Comparison of ENCODE assay signal across 1 cellular context in the genomic region with DNA sequence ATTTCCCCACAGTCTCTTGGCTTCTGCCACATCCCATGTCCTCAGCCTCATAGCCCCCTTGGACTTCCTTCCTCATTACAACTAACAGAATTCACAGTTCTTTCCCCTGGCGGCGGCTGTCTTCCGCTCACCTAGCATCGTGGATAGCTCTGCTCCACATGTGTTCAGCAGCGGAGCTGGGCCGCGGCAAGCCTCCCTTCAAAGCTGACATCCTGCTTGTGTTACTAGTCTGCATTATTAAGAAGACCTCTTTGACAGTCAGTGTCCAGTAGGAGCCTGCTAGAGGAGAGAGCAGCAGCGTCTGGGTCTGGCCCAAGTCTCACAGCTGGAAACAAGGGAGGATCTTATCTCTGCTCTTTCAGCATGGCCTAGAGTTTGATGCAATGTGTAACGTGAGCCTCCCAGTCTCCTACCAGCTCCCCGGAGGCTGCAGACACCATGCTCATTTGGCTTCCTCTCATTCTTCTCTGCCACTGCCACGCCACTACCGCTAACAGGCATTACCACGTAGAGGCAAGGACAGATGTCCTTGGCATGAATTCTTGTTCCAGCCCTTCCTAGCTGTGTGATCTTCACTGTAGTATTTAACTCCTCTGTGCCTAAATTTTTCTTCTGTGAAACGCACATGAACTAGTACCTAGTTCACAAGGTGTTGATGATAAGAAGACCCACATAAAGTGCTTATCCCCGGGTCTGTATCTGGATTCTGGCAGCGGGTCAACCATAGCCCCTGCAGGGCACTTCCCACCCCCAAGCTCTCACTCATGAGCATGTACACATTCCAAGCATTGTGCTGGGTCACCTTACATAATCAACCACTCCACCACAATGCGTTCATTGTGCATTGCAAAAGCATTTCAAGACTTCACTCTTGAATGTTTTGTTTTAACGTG.
TF ChIP-seq lines count a peak whose summit lies in the region.

No MANE protein-coding gene starts in this region.

TF ChIP-seq in K562, 482 proteins besides CTCF, POLR2A, EP300 and RAD21 (continued from another document and continues in another):
- TF ChIP-seq ZBTB5 (IDR thresholded peaks at IDR 0.05) (no peak), CEBPB (tag; IDR thresholded peaks at IDR 0.05) (peak; percentile 96), ZZZ3 (IDR thresholded peaks at IDR 0.05) (no peak), YBX1 (IDR thresholded peaks at IDR 0.05) (no peak), DLX4 (CRISPR knock-in tag; IDR thresholded peaks at IDR 0.05) (no peak), SRF (CRISPR knock-in tag; IDR thresholded peaks at IDR 0.05) (peak in 1 of 2 experiments; percentile 50; a peak in 1 of 4 replicates), RBM39 (optimal IDR thresholded peaks at IDR 0.05; ENCODE audit: low read depth, low read length) (no peak), RNF2 (IDR thresholded peaks at IDR 0.05) (peak; percentile 78; the same call in 1 of the 2 replicates), MTA2 (IDR thresholded peaks at IDR 0.05; ENCODE audit: low read depth) (0 out of 2 replicates have a peak, but pooled peaks have one; percentile 8), ILK (tag; IDR thresholded peaks at IDR 0.05; ENCODE audit: borderline replicate concordance, low read depth) (no peak), ZFP91 (CRISPR knock-in tag; IDR thresholded peaks at IDR 0.05) (no peak), ZNF780A (CRISPR knock-in tag; IDR thresholded peaks at IDR 0.05) (no peak), ZNF445 (CRISPR knock-in tag; IDR thresholded peaks at IDR 0.05; ENCODE audit: low read depth) (no peak), POU5F1 (IDR thresholded peaks at IDR 0.05; ENCODE audit: borderline replicate concordance, low read depth, low read length, partially characterized antibody) (no peak), RBM22 (IDR thresholded peaks at IDR 0.05; ENCODE audit: low read depth, low read length, poor library complexity, severe bottlenecking) (no peak), FOXM1 (IDR thresholded peaks at IDR 0.05; ENCODE audit: low read depth) (no peak), FOXM1 (CRISPR knock-in tag; IDR thresholded peaks at IDR 0.05; ENCODE audit: low read depth) (no peak), XRCC4 (IDR thresholded peaks at IDR 0.05; ENCODE audit: extremely low read depth, insufficient read depth, insufficient read length) (no peak), ZNF707 (CRISPR knock-in tag; conservative IDR thresholded peaks at IDR 0.05) (no peak), ZNF324 (CRISPR knock-in tag; IDR thresholded peaks at IDR 0.05) (no peak), RBBP5 (IDR thresholded peaks at IDR 0.05; ENCODE audit: borderline replicate concordance, insufficient read depth, low read length, poor library complexity, severe bottlenecking) (peak; percentile 43), ZBTB2 (IDR thresholded peaks at IDR 0.05) (no peak), KLF16 (IDR thresholded peaks at IDR 0.05) (peak; percentile 75; the same call in 1 of the 2 replicates), DPF2 (IDR thresholded peaks at IDR 0.05) (peak; percentile 91), ZFP36 (IDR thresholded peaks at IDR 0.05; ENCODE audit: low read depth, low read length, partially characterized antibody) (peak; percentile 41), SMARCA5 (IDR thresholded peaks at IDR 0.05) (0 out of 2 replicates have a peak, but pooled peaks have one; percentile 13), ZNF740 (CRISPR knock-in tag; IDR thresholded peaks at IDR 0.05) (no peak), ZNF740 (tag; IDR thresholded peaks at IDR 0.05) (no peak), MCM7 (IDR thresholded peaks at IDR 0.05) (no peak), FOXO4 (CRISPR knock-in tag; IDR thresholded peaks at IDR 0.05) (no peak), ZNF175 (CRISPR knock-in tag; IDR thresholded peaks at IDR 0.05; ENCODE audit: low read depth) (no peak)
- TF ChIP-seq, protein P1, sequence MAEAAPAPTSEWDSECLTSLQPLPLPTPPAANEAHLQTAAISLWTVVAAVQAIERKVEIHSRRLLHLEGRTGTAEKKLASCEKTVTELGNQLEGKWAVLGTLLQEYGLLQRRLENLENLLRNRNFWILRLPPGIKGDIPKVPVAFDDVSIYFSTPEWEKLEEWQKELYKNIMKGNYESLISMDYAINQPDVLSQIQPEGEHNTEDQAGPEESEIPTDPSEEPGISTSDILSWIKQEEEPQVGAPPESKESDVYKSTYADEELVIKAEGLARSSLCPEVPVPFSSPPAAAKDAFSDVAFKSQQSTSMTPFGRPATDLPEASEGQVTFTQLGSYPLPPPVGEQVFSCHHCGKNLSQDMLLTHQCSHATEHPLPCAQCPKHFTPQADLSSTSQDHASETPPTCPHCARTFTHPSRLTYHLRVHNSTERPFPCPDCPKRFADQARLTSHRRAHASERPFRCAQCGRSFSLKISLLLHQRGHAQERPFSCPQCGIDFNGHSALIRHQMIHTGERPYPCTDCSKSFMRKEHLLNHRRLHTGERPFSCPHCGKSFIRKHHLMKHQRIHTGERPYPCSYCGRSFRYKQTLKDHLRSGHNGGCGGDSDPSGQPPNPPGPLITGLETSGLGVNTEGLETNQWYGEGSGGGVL (CRISPR knock-in tag; IDR thresholded peaks at IDR 0.05), result no peak
- TF ChIP-seq, protein P2, sequence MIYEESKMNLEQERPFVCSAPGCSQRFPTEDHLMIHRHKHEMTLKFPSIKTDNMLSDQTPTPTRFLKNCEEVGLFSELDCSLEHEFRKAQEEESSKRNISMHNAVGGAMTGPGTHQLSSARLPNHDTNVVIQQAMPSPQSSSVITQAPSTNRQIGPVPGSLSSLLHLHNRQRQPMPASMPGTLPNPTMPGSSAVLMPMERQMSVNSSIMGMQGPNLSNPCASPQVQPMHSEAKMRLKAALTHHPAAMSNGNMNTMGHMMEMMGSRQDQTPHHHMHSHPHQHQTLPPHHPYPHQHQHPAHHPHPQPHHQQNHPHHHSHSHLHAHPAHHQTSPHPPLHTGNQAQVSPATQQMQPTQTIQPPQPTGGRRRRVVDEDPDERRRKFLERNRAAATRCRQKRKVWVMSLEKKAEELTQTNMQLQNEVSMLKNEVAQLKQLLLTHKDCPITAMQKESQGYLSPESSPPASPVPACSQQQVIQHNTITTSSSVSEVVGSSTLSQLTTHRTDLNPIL (CRISPR knock-in tag; IDR thresholded peaks at IDR 0.05), result no peak
- TF ChIP-seq, protein P3, sequence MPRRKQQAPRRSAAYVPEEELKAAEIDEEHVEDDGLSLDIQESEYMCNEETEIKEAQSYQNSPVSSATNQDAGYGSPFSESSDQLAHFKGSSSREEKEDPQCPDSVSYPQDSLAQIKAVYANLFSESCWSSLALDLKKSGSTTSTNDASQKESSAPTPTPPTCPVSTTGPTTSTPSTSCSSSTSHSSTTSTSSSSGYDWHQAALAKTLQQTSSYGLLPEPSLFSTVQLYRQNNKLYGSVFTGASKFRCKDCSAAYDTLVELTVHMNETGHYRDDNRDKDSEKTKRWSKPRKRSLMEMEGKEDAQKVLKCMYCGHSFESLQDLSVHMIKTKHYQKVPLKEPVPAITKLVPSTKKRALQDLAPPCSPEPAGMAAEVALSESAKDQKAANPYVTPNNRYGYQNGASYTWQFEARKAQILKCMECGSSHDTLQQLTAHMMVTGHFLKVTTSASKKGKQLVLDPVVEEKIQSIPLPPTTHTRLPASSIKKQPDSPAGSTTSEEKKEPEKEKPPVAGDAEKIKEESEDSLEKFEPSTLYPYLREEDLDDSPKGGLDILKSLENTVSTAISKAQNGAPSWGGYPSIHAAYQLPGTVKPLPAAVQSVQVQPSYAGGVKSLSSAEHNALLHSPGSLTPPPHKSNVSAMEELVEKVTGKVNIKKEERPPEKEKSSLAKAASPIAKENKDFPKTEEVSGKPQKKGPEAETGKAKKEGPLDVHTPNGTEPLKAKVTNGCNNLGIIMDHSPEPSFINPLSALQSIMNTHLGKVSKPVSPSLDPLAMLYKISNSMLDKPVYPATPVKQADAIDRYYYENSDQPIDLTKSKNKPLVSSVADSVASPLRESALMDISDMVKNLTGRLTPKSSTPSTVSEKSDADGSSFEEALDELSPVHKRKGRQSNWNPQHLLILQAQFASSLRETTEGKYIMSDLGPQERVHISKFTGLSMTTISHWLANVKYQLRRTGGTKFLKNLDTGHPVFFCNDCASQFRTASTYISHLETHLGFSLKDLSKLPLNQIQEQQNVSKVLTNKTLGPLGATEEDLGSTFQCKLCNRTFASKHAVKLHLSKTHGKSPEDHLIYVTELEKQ (CRISPR knock-in tag; IDR thresholded peaks at IDR 0.05), result no peak
- TF ChIP-seq, protein P4, sequence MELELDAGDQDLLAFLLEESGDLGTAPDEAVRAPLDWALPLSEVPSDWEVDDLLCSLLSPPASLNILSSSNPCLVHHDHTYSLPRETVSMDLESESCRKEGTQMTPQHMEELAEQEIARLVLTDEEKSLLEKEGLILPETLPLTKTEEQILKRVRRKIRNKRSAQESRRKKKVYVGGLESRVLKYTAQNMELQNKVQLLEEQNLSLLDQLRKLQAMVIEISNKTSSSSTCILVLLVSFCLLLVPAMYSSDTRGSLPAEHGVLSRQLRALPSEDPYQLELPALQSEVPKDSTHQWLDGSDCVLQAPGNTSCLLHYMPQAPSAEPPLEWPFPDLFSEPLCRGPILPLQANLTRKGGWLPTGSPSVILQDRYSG (tag; conservative IDR thresholded peaks at IDR 0.05; ENCODE audit: low read depth), result no peak
- TF ChIP-seq, protein P5, sequence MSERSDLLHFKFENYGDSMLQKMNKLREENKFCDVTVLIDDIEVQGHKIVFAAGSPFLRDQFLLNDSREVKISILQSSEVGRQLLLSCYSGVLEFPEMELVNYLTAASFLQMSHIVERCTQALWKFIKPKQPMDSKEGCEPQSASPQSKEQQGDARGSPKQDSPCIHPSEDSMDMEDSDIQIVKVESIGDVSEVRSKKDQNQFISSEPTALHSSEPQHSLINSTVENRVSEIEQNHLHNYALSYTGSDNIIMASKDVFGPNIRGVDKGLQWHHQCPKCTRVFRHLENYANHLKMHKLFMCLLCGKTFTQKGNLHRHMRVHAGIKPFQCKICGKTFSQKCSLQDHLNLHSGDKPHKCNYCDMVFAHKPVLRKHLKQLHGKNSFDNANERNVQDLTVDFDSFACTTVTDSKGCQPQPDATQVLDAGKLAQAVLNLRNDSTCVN (CRISPR knock-in tag; IDR thresholded peaks at IDR 0.05), result no peak
